In the genomic region with DNA sequence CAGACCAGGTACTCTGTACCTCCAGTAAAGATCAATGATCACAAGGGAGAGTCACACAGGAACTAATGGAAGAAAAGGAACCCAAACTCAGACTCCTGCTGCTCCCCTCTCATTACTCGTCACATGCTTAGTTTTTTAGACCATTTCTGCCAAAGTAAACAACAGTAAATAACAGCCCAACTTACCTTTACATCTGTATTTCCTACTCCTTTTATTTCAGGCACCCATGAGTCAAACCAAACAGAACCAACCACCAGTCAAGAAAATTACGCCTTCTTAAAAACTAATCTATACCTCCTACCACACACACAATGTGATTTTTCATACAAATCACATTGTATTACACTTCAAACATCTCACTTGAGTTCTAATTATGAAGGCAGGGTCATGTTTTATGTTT, we compare ENCODE assay signal across 21 cellular contexts.
DNase-seq lines count a peak whose midpoint lies in the region; ATAC-seq and TF ChIP-seq lines count a peak whose summit lies in the region.
"Had no signal": no experiment of that assay in that cellular context is flagged by ENCODE, and none has a peak within 500 bp of the region (broad histone marks: within the 10 kb centered on the region; RNA-seq: fewer than 3 reads in every experiment).

No MANE protein-coding gene starts in this region.

- POLR2A ChIA-PET in PC-9 (lab: Charles Lee; ENCODE audit: unreplicated experiment), result no interaction called here
- POLR2A ChIA-PET in activated CD8-positive, alpha-beta T cell treated with anti-CD3 and anti-CD28 coated beads, Interleukin-2, amount 10 ng/mL, durations not matched to agents 7 days and 5 days (lab: Charles Lee), result no interaction called here

- TF ChIP-seq CTCF in Calu3 (IDR thresholded peaks at IDR 0.05; ENCODE audit: unreplicated experiment) (no peak), PC-9 (conservative IDR thresholded peaks at IDR 0.05) (no peak)

- H2AFZ ChIP-seq in PC-9, result no peak overlapping the region
- H2AFZ ChIP-seq: GM23338, neural progenitor cell had no signal

- DNase-seq in Calu3 (no peak), M059J (ENCODE audit: low read depth) (peak; percentile 15), PC-9 (peak in 1 of 2 experiments; percentile 45), left colon (no peak), SHP77 (lab: John Stamatoyannopoulos, UW) (no peak), NCI-H748 treated with DMSO at 0.1 percent for 48 hours (lab: John Stamatoyannopoulos, UW) (no peak)
- DNase-seq in activated CD8-positive, alpha-beta T cell treated with anti-CD3 and anti-CD28 coated beads, Interleukin-2, amount 10 ng/mL, durations not matched to agents 7 days and 5 days, result no peak
- DNase-seq: activated CD4-positive, alpha-beta T cell treated with anti-CD3 and anti-CD28 coated beads for 1 hour; activated CD8-positive, alpha-beta T cell treated with anti-CD3 and anti-CD28 coated beads for 36 hours; amygdala; cortex of kidney; IMR-90; lower lobe of right lung; MM.1S; NCI-H187 treated with DMSO at 0.1 percent for 48 hours; NCI-H446 treated with DMSO at 0.1 percent for 48 hours; stimulated activated naive CD8-positive, alpha-beta T cell treated with anti-CD3 and anti-CD28 coated beads, Interleukin-15, Interleukin-2, amounts not matched to agents 100 U/mL and 50 U/mL, for 24 hours had no signal

- no peak overlapping the region for H3K4me3 ChIP-seq in PC-9
- H3K4me3 ChIP-seq: GM23338, lower lobe of right lung, neural progenitor cell, thoracic aorta had no signal

- peaks cover 45% of the 10 kb centered on the region for H3K4me1 ChIP-seq in PC-9 (replicated peaks; ENCODE audit: insufficient read depth)
- H3K4me1 ChIP-seq: neural progenitor cell had no signal

- peaks cover 27% of the 10 kb centered on the region for H3K4me1 Mint-ChIP-seq in Calu3 (ENCODE audit: low read depth, unreplicated experiment)
- H3K4me1 Mint-ChIP-seq in activated CD8-positive, alpha-beta T cell treated with anti-CD3 and anti-CD28 coated beads, Interleukin-2, amount 10 ng/mL, durations not matched to agents 7 days and 5 days (ENCODE audit: low read depth), result no peaks in the 10 kb centered on the region
- H3K4me1 Mint-ChIP-seq: GM23338 had no signal

- peaks cover 35% of the 10 kb centered on the region for H3F3A ChIP-seq in PC-9 (ENCODE audit: insufficient read depth, low read depth)

- peak overlapping the region; percentile 74 for H3K27ac ChIP-seq in PC-9
- H3K27ac ChIP-seq: lower lobe of right lung, neural progenitor cell, thoracic aorta had no signal

- no peaks in the 10 kb centered on the region for H4K20me1 ChIP-seq in PC-9 (ENCODE audit: insufficient read depth)

- H3K36me3 Mint-ChIP-seq in Calu3 (ENCODE audit: insufficient read depth, unreplicated experiment), result peaks cover 24% of the 10 kb centered on the region
- peaks cover 33% of the 10 kb centered on the region for H3K36me3 Mint-ChIP-seq in activated CD8-positive, alpha-beta T cell treated with anti-CD3 and anti-CD28 coated beads, Interleukin-2, amount 10 ng/mL, durations not matched to agents 7 days and 5 days (ENCODE audit: low read depth)

- 0 out of 2 replicates have a peak, but pooled peaks cover 3% of the 10 kb centered on the region for H3K79me2 ChIP-seq in PC-9 (ENCODE audit: low read depth)

- BruUV-seq in Calu3 (replicated peaks; lab: Mats Ljungman, UMichigan) (no TSS peak), PC-9 (replicated peaks; lab: Mats Ljungman, UMichigan) (no TSS peak)

- H3K4me3 Mint-ChIP-seq in Calu3 (ENCODE audit: low read depth, unreplicated experiment), result no peak overlapping the region
- no peak overlapping the region for H3K4me3 Mint-ChIP-seq in activated CD8-positive, alpha-beta T cell treated with anti-CD3 and anti-CD28 coated beads, Interleukin-2, amount 10 ng/mL, durations not matched to agents 7 days and 5 days
- H3K4me3 Mint-ChIP-seq: activated CD8-positive, alpha-beta T cell treated with anti-CD3 and anti-CD28 coated beads for 36 hours; GM23338; neural progenitor cell had no signal

- no peaks in the 10 kb centered on the region for H3K27me3 ChIP-seq in PC-9 (ENCODE audit: insufficient read depth, low read depth)
- H3K27me3 ChIP-seq: neural progenitor cell had no signal

- CTCF ChIA-PET in Calu3 (lab: Charles Lee), result no interaction called here
- CTCF ChIA-PET in PC-9 (lab: Charles Lee), result no interaction called here
- CTCF ChIA-PET in activated CD8-positive, alpha-beta T cell treated with anti-CD3 and anti-CD28 coated beads, Interleukin-2, amount 10 ng/mL, durations not matched to agents 7 days and 5 days (lab: Charles Lee), result interaction anchor here (1.2 kb wide), 1 partner anchor 94 kb away, joined by 5 read pairs; no protein-coding TSS in a partner anchor

- H3K4me2 ChIP-seq in PC-9, result 0 out of 2 replicates have a peak overlapping the region, but pooled peaks have one; percentile 4
- H3K4me2 ChIP-seq: GM23338, neural progenitor cell had no signal

- no peaks in the 10 kb centered on the region for H3K9me2 ChIP-seq in PC-9 (ENCODE audit: insufficient read depth)

- H3K9me3 Mint-ChIP-seq in Calu3 (ENCODE audit: low read depth, unreplicated experiment), result no peaks in the 10 kb centered on the region
- no peaks in the 10 kb centered on the region for H3K9me3 Mint-ChIP-seq in activated CD8-positive, alpha-beta T cell treated with anti-CD3 and anti-CD28 coated beads, Interleukin-2, amount 10 ng/mL, durations not matched to agents 7 days and 5 days (ENCODE audit: insufficient read depth)
- H3K9me3 Mint-ChIP-seq: activated CD8-positive, alpha-beta T cell treated with anti-CD3 and anti-CD28 coated beads for 36 hours; GM23338; neural progenitor cell had no signal

- H3K27ac Mint-ChIP-seq in Calu3 (ENCODE audit: unreplicated experiment), result peak overlapping the region; percentile 18
- H3K27ac Mint-ChIP-seq in activated CD8-positive, alpha-beta T cell treated with anti-CD3 and anti-CD28 coated beads, Interleukin-2, amount 10 ng/mL, durations not matched to agents 7 days and 5 days, result no peak overlapping the region
- H3K27ac Mint-ChIP-seq: activated CD8-positive, alpha-beta T cell treated with anti-CD3 and anti-CD28 coated beads for 36 hours; GM23338; neural progenitor cell had no signal

- no peaks in the 10 kb centered on the region for H3K9me3 ChIP-seq in PC-9 (ENCODE audit: insufficient read depth, low read depth)
- H3K9me3 ChIP-seq: lower lobe of right lung, thoracic aorta had no signal

- H3K27me3 Mint-ChIP-seq in Calu3 (ENCODE audit: unreplicated experiment), result no peaks in the 10 kb centered on the region
- H3K27me3 Mint-ChIP-seq in activated CD8-positive, alpha-beta T cell treated with anti-CD3 and anti-CD28 coated beads, Interleukin-2, amount 10 ng/mL, durations not matched to agents 7 days and 5 days (ENCODE audit: low read depth), result peaks cover 11% of the 10 kb centered on the region

- 0 out of 2 replicates have a peak, but pooled peaks cover 6% of the 10 kb centered on the region for H3K36me3 ChIP-seq in PC-9 (ENCODE audit: low read depth)
- H3K36me3 ChIP-seq: thoracic aorta had no signal

- ATAC-seq in left colon, result peak; percentile 20
- ATAC-seq in activated CD8-positive, alpha-beta T cell treated with anti-CD3 and anti-CD28 coated beads, Interleukin-2, amount 10 ng/mL, durations not matched to agents 7 days and 5 days, result no peak
- ATAC-seq: activated CD8-positive, alpha-beta T cell treated with anti-CD3 and anti-CD28 coated beads for 36 hours; GM23338; lower lobe of right lung; sciatic nerve; stimulated activated naive CD8-positive, alpha-beta T cell treated with anti-CD3 and anti-CD28 coated beads, Interleukin-15, Interleukin-2, amounts not matched to agents 100 U/mL and 50 U/mL, for 24 hours had no signal

- intact Hi-C loops in Calu3 (cut with micrococcal nuclease; ENCODE audit: unreplicated experiment), result no loop called here
- intact Hi-C loops in PC-9 (cut with micrococcal nuclease; ENCODE audit: unreplicated experiment), result loop anchor here (10.0 kb wide), 1 partner anchor 174 kb away; no protein-coding TSS in a partner anchor
- intact Hi-C loops in left colon (cut with DNase I, micrococcal nuclease), result loop anchor here in 1 of 2 donors (10.0 kb wide), 1 partner anchor 304 kb away; a partner anchor contains a TSS
